In the genomic region with DNA sequence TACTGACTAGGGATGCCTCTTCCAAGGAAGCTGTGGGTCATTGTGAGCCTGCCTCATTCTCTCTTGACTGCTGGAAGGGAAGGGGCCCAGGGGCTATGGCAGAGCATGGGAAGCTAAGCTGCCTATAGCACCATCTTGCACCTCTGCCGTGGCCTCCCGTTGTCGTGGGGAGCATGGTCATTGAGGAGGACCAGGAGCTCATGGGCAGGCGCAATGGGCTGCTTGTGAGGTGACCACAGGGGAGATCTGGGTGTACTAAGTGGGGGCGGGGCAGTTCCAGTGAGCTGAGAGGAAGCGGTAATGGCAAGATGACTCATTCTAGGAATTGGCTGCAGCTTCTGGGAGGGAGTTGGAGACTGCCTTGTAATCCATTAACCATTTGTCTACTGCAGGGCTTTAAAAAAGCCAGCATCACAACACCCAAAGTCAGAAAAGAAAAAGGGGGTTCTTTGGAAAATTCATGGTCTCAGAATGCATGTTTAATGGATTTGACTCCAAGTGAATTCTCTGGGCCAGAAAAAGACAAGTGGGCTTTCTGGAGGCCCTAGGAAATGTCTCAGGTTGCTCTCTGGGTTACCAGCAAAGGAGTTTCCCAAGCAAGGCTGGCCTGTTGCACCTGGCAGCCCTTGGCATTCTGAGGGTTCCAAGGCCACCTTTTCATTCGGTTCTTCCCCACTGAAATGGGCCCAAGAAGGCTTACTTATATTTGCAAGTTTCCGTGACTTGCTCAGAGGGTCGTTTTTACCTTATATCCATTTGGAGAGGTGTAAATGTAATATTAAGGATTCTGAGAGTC, we compare ENCODE assay signal across 1 cellular context.
A peak's percentile ranks its signal among the peaks of the same experiment; 100 is the strongest.
TF ChIP-seq lines count a peak whose summit lies in the region.

No MANE protein-coding gene starts in this region.

TF ChIP-seq in GM12878, 131 proteins besides CTCF, POLR2A, EP300 and RAD21 (continued from another document):
- TF ChIP-seq TBL1XR1 (IDR thresholded peaks at IDR 0.05; ENCODE audit: low read depth, low read length) (peak; percentile 93), ZNF24 (IDR thresholded peaks at IDR 0.05) (peak; percentile 31; the same call in 1 of the 2 replicates), NRF1 (conservative IDR thresholded peaks at IDR 0.05; ENCODE audit: low read depth, low read length) (peak; percentile 2; the same call in 1 of the 2 replicates), IRF4 (IDR thresholded peaks at IDR 0.05; ENCODE audit: low read depth, low read length) (peak; percentile 98), SIN3A (IDR thresholded peaks at IDR 0.05; ENCODE audit: low read depth, low read length) (0 out of 2 replicates have a peak, but pooled peaks have one; percentile 54), TCF3 (IDR thresholded peaks at IDR 0.05; ENCODE audit: borderline replicate concordance, insufficient read depth, low read depth, low read length) (0 out of 2 replicates have a peak, but pooled peaks have one; percentile 69), RELB (IDR thresholded peaks at IDR 0.05; ENCODE audit: low read depth) (peak; percentile 85), BHLHE40 (IDR thresholded peaks at IDR 0.05; ENCODE audit: borderline replicate concordance in 1 of 2, low read depth in 2 of 2, low read length in 1 of 2) (peak; percentile 63 to 73; a peak in 1 of 4 replicates), ELK1 (IDR thresholded peaks at IDR 0.05; ENCODE audit: low read depth, low read length) (no peak), SMARCA5 (IDR thresholded peaks at IDR 0.05) (0 out of 2 replicates have a peak, but pooled peaks have one; percentile 9), ATF7 (IDR thresholded peaks at IDR 0.05; ENCODE audit: low read depth) (peak; percentile 93), JUND (IDR thresholded peaks at IDR 0.05; ENCODE audit: low read depth, low read length) (peak; percentile 98), CHD1 (IDR thresholded peaks at IDR 0.05; ENCODE audit: low read depth, low read length) (peak; percentile 56; the same call in 1 of the 2 replicates), RFX5 (IDR thresholded peaks at IDR 0.05; ENCODE audit: low read depth, low read length) (no peak; the same call in 1 of the 2 replicates), ZBED1 (IDR thresholded peaks at IDR 0.05; ENCODE audit: borderline replicate concordance) (peak; percentile 87; the same call in 1 of the 2 replicates), EGR1 (IDR thresholded peaks at IDR 0.05; ENCODE audit: borderline replicate concordance in 1 of 2, low read depth in 2 of 2, low read length in 2 of 2) (0 out of 3 replicates have a peak, but pooled peaks of 1 of the 2 experiments have one; percentile 47), BACH1 (IDR thresholded peaks at IDR 0.05; ENCODE audit: borderline replicate concordance) (peak; percentile 73; the same call in 1 of the 2 replicates), POU2F2 (IDR thresholded peaks at IDR 0.05; ENCODE audit: borderline replicate concordance, low read depth, low read length) (peak; percentile 76; the same call in 1 of the 3 replicates), EED (IDR thresholded peaks at IDR 0.05; ENCODE audit: low read depth) (peak; percentile 99), NR2C1 (IDR thresholded peaks at IDR 0.05) (no peak), TAF1 (IDR thresholded peaks at IDR 0.05; ENCODE audit: borderline replicate concordance, low read depth, low read length) (peak; percentile 38; the same call in 1 of the 2 replicates), TCF12 (IDR thresholded peaks at IDR 0.05; ENCODE audit: low read depth, low read length) (peak; percentile 86), BCL11A (IDR thresholded peaks at IDR 0.05; ENCODE audit: low read depth, low read length) (peak; percentile 91), CHD2 (IDR thresholded peaks at IDR 0.05; ENCODE audit: borderline replicate concordance, low read depth, low read length) (peak; percentile 78; the same call in 1 of the 2 replicates), GATAD2B (conservative IDR thresholded peaks at IDR 0.05; ENCODE audit: low read depth) (peak; percentile 93), NR2F1 (conservative IDR thresholded peaks at IDR 0.05) (peak; percentile 47; the same call in 1 of the 2 replicates), RELA (IDR thresholded peaks at IDR 0.05; ENCODE audit: borderline replicate concordance, partially characterized antibody) (peak; percentile 33), NFYA (IDR thresholded peaks at IDR 0.05; ENCODE audit: borderline replicate concordance, low read depth, low read length) (no peak), IKZF1 (conservative IDR thresholded peaks at IDR 0.05) (peak; percentile 97), HDGF (IDR thresholded peaks at IDR 0.05) (peak; percentile 95; the same call in 1 of the 2 replicates), ZNF274 (IDR thresholded peaks at IDR 0.05; ENCODE audit: insufficient read depth, insufficient read length) (no peak), POLR2AphosphoS5 (IDR thresholded peaks at IDR 0.05; ENCODE audit: low read length) (peak; percentile 93), SP1 (IDR thresholded peaks at IDR 0.05; ENCODE audit: low read depth, low read length) (peak; percentile 68), RAD51 (IDR thresholded peaks at IDR 0.05) (no peak), MTA3 (IDR thresholded peaks at IDR 0.05; ENCODE audit: borderline replicate concordance, low read length) (no peak), NKRF (conservative IDR thresholded peaks at IDR 0.05) (peak; percentile 63; the same call in 1 of the 2 replicates), POLR2AphosphoS2 (IDR thresholded peaks at IDR 0.05; ENCODE audit: low read depth, low read length) (peak; percentile 34), ETV6 (conservative IDR thresholded peaks at IDR 0.05 in 1 of 2, IDR thresholded peaks at IDR 0.05 in 1 of 2; ENCODE audit: borderline replicate concordance in 1 of 2, low read depth in 1 of 2) (peak in 1 of 2 experiments; percentile 96; a peak in 2 of 4 replicates), ZNF217 (IDR thresholded peaks at IDR 0.05) (peak; percentile 31; the same call in 1 of the 2 replicates)
- TF ChIP-seq, protein P1, sequence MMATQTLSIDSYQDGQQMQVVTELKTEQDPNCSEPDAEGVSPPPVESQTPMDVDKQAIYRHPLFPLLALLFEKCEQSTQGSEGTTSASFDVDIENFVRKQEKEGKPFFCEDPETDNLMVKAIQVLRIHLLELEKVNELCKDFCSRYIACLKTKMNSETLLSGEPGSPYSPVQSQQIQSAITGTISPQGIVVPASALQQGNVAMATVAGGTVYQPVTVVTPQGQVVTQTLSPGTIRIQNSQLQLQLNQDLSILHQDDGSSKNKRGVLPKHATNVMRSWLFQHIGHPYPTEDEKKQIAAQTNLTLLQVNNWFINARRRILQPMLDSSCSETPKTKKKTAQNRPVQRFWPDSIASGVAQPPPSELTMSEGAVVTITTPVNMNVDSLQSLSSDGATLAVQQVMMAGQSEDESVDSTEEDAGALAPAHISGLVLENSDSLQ (IDR thresholded peaks at IDR 0.05), result no peak
- TF ChIP-seq, protein P2, sequence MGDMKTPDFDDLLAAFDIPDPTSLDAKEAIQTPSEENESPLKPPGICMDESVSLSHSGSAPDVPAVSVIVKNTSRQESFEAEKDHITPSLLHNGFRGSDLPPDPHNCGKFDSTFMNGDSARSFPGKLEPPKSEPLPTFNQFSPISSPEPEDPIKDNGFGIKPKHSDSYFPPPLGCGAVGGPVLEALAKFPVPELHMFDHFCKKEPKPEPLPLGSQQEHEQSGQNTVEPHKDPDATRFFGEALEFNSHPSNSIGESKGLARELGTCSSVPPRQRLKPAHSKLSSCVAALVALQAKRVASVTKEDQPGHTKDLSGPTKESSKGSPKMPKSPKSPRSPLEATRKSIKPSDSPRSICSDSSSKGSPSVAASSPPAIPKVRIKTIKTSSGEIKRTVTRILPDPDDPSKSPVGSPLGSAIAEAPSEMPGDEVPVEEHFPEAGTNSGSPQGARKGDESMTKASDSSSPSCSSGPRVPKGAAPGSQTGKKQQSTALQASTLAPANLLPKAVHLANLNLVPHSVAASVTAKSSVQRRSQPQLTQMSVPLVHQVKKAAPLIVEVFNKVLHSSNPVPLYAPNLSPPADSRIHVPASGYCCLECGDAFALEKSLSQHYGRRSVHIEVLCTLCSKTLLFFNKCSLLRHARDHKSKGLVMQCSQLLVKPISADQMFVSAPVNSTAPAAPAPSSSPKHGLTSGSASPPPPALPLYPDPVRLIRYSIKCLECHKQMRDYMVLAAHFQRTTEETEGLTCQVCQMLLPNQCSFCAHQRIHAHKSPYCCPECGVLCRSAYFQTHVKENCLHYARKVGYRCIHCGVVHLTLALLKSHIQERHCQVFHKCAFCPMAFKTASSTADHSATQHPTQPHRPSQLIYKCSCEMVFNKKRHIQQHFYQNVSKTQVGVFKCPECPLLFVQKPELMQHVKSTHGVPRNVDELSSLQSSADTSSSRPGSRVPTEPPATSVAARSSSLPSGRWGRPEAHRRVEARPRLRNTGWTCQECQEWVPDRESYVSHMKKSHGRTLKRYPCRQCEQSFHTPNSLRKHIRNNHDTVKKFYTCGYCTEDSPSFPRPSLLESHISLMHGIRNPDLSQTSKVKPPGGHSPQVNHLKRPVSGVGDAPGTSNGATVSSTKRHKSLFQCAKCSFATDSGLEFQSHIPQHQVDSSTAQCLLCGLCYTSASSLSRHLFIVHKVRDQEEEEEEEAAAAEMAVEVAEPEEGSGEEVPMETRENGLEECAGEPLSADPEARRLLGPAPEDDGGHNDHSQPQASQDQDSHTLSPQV (IDR thresholded peaks at IDR 0.05), result no peak
- TF ChIP-seq, protein P3, sequence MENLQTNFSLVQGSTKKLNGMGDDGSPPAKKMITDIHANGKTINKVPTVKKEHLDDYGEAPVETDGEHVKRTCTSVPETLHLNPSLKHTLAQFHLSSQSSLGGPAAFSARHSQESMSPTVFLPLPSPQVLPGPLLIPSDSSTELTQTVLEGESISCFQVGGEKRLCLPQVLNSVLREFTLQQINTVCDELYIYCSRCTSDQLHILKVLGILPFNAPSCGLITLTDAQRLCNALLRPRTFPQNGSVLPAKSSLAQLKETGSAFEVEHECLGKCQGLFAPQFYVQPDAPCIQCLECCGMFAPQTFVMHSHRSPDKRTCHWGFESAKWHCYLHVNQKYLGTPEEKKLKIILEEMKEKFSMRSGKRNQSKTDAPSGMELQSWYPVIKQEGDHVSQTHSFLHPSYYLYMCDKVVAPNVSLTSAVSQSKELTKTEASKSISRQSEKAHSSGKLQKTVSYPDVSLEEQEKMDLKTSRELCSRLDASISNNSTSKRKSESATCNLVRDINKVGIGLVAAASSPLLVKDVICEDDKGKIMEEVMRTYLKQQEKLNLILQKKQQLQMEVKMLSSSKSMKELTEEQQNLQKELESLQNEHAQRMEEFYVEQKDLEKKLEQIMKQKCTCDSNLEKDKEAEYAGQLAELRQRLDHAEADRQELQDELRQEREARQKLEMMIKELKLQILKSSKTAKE (IDR thresholded peaks at IDR 0.05; ENCODE audit: low read depth, poor library complexity, severe bottlenecking), result peak; percentile 85
- TF ChIP-seq, protein P4, sequence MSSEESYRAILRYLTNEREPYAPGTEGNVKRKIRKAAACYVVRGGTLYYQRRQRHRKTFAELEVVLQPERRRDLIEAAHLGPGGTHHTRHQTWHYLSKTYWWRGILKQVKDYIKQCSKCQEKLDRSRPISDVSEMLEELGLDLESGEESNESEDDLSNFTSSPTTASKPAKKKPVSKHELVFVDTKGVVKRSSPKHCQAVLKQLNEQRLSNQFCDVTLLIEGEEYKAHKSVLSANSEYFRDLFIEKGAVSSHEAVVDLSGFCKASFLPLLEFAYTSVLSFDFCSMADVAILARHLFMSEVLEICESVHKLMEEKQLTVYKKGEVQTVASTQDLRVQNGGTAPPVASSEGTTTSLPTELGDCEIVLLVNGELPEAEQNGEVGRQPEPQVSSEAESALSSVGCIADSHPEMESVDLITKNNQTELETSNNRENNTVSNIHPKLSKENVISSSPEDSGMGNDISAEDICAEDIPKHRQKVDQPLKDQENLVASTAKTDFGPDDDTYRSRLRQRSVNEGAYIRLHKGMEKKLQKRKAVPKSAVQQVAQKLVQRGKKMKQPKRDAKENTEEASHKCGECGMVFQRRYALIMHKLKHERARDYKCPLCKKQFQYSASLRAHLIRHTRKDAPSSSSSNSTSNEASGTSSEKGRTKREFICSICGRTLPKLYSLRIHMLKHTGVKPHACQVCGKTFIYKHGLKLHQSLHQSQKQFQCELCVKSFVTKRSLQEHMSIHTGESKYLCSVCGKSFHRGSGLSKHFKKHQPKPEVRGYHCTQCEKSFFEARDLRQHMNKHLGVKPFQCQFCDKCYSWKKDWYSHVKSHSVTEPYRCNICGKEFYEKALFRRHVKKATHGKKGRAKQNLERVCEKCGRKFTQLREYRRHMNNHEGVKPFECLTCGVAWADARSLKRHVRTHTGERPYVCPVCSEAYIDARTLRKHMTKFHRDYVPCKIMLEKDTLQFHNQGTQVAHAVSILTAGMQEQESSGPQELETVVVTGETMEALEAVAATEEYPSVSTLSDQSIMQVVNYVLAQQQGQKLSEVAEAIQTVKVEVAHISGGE (CRISPR knock-in tag; IDR thresholded peaks at IDR 0.05), result 0 out of 2 replicates have a peak, but pooled peaks have one; percentile 3
